Comparison of ENCODE assay signal across 9 cellular contexts in genomic region chr1:149844650-149845255, GRCh38. TPM values are rescaled to one million over a fixed set of nuclear protein-coding genes. Genes with fewer than 3 reads are reported as not detected.
A peak's percentile ranks its signal among the peaks of the same experiment; 100 is the strongest.
DNase-seq lines count a peak whose midpoint lies in the region; ATAC-seq, FAIRE-seq and TF ChIP-seq lines count a peak whose summit lies in the region.
"Had no signal": no experiment of that assay in that cellular context is flagged by ENCODE, and none has a peak within 500 bp of the region (broad histone marks: within the 10 kb centered on the region; RNA-seq: fewer than 3 reads in every experiment).

No MANE protein-coding gene starts in this region.

- POLR2A ChIA-PET in HepG2 (lab: Yijun Ruan, JAX): interaction anchor here (3.3 kb wide), 1 partner anchor 42 kb away, joined by 47 read pairs; a partner anchor contains a TSS

- DNase-seq in HepG2 (ENCODE audit: low spot score): no peak
- no peak for DNase-seq in right lobe of liver
- no peak for DNase-seq in activated T-helper 2 cell treated with anti-CD3 and anti-CD28 coated beads, Interferon-gamma antibody, Interleukin-2, Interleukin-4, amounts not matched to agents 10 μg/mL and 5 μg/mL and 100 μg/mL, durations not matched to agents 14 hours and 24 hours and 36 hours (ENCODE audit: low spot score)
- peak; percentile 15 for DNase-seq in left kidney (ENCODE audit: low read depth, low spot score)
- DNase-seq in uterus: no peak
- DNase-seq in foreskin melanocyte: no peak
- DNase-seq in heart right ventricle: no peak
- no peak for DNase-seq in stimulated activated CD8-positive, alpha-beta memory T cell treated with anti-CD3 and anti-CD28 coated beads, Interleukin-4, amount 100 ng/mL, for 48 hours
- DNase-seq: NCI-H345 had no signal

- ATAC-seq in HepG2 (no peak), right lobe of liver (no peak), heart right ventricle (no peak)

- peak overlapping the region; percentile 85 for H3K27ac ChIP-seq in HepG2 (ENCODE audit: extremely low read length, insufficient read depth, low read length)
- no peak overlapping the region for H3K27ac ChIP-seq in right lobe of liver
- H3K27ac ChIP-seq in uterus: peak overlapping the region; percentile 78 to 84
- peak overlapping the region in 1 of 10 donors; percentile 89 for H3K27ac ChIP-seq in heart right ventricle

- H3K27me3 ChIP-seq in HepG2 (ENCODE audit: control insufficient read depth in 1 of 2, insufficient read depth in 2 of 2, low read length in 2 of 2) (no peaks in the 10 kb centered on the region; a peak in 1 of 5 replicates), right lobe of liver (no peaks in the 10 kb centered on the region), uterus (no peaks in the 10 kb centered on the region), heart right ventricle (no peaks in the 10 kb centered on the region)

- H3K4me3 ChIP-seq in HepG2 (replicated peaks in 1 of 3; ENCODE audit: insufficient read depth in 1 of 3, low read depth in 2 of 3, low read length in 3 of 3) (peak overlapping the region; percentile 79 to 99 (median 86); a peak in 5 of 6 replicates), right lobe of liver (no peak overlapping the region), uterus (no peak overlapping the region), heart right ventricle (peak overlapping the region in 2 of 10 donors; percentile 11 to 67)

- no peaks in the 10 kb centered on the region for H3K9me3 ChIP-seq in HepG2 (ENCODE audit: low read length)
- H3K9me3 ChIP-seq in right lobe of liver: no peaks in the 10 kb centered on the region
- no peaks in the 10 kb centered on the region for H3K9me3 ChIP-seq in uterus
- H3K9me3 ChIP-seq in heart right ventricle: no peaks in the 10 kb centered on the region

- H4K20me1 ChIP-seq in HepG2 (ENCODE audit: insufficient read depth, low read length): peaks cover 20% of the 10 kb centered on the region

- H3K27ac Mint-ChIP-seq in activated T-helper 2 cell treated with anti-CD3 and anti-CD28 coated beads, Interferon-gamma antibody, Interleukin-2, Interleukin-4, amounts not matched to agents 10 μg/mL and 5 μg/mL and 100 μg/mL, durations not matched to agents 14 hours and 24 hours and 36 hours: peak overlapping the region; percentile 78

- no peak for TF ChIP-seq POLR2A in HepG2 (IDR thresholded peaks at IDR 0.05; ENCODE audit: insufficient read depth in 1 of 2, low read depth in 2 of 2, low read length in 2 of 2)
- TF ChIP-seq POLR2A in right lobe of liver (IDR thresholded peaks at IDR 0.05): no peak
- no peak for TF ChIP-seq POLR2A in uterus (IDR thresholded peaks at IDR 0.05)

- no peaks in the 10 kb centered on the region for H3K9me3 Mint-ChIP-seq in activated T-helper 2 cell treated with anti-CD3 and anti-CD28 coated beads, Interferon-gamma antibody, Interleukin-2, Interleukin-4, amounts not matched to agents 10 μg/mL and 5 μg/mL and 100 μg/mL, durations not matched to agents 14 hours and 24 hours and 36 hours

- H2AFZ ChIP-seq in HepG2 (ENCODE audit: low read length): no peak overlapping the region

- no TSS peak for BruUV-seq in HepG2 (replicated peaks; lab: Mats Ljungman, UMichigan)

- peaks cover 53% of the 10 kb centered on the region for H3K4me1 ChIP-seq in HepG2 (ENCODE audit: insufficient read depth, low read length)
- peaks cover 0 to 53% (median 10%) of the 10 kb centered on the region in 4 donors for H3K4me1 ChIP-seq in right lobe of liver
- peaks cover 0 to 18% of the 10 kb centered on the region in 2 donors for H3K4me1 ChIP-seq in uterus
- peaks cover 0 to 59% (median 43%) of the 10 kb centered on the region in 9 donors for H3K4me1 ChIP-seq in heart right ventricle

- CTCF ChIA-PET in HepG2 (lab: Yijun Ruan, JAX; ENCODE audit: low intra/inter-chr PET ratio, low total read pairs): no interaction called here

- TF ChIP-seq CTCF in HepG2 (CRISPR knock-in tag; IDR thresholded peaks at IDR 0.05) (no peak), right lobe of liver (IDR thresholded peaks at IDR 0.05) (no peak), uterus (IDR thresholded peaks at IDR 0.05) (no peak), heart right ventricle (IDR thresholded peaks at IDR 0.05) (no peak)

- TF ChIP-seq EP300 in HepG2 (IDR thresholded peaks at IDR 0.05; ENCODE audit: low read depth in 2 of 2, low read length in 2 of 2) (no peak), HepG2 (CRISPR knock-in tag; IDR thresholded peaks at IDR 0.05; ENCODE audit: borderline replicate concordance) (no peak)

- peak overlapping the region; percentile 51 for H3K4me3 Mint-ChIP-seq in activated T-helper 2 cell treated with anti-CD3 and anti-CD28 coated beads, Interferon-gamma antibody, Interleukin-2, Interleukin-4, amounts not matched to agents 10 μg/mL and 5 μg/mL and 100 μg/mL, durations not matched to agents 14 hours and 24 hours and 36 hours (ENCODE audit: low read depth)

- in situ Hi-C loops in HepG2 (cut with HindIII; ENCODE audit: extremely low pct_ligation_motif_present, low pct_unique_long_range_greater_than_20kb): no loop called here

- WGBS in HepG2 (ENCODE audit: low lambda C conversion rate): 95% methylated on average over 4 of the region's 4 CpGs
- 54% methylated on average over 4 of the region's 4 CpGs for WGBS in right lobe of liver (ENCODE audit: insufficient coverage, low coverage, low lambda C conversion rate, missing lambda C conversion rate)
- 76% methylated on average over 4 of the region's 4 CpGs for WGBS in heart right ventricle, 2 donors

- peak overlapping the region; percentile 88 for H3K9ac ChIP-seq in HepG2 (ENCODE audit: insufficient read depth, low read depth, low read length)

- no peak for TF ChIP-seq RAD21 in HepG2 (CRISPR knock-in tag; IDR thresholded peaks at IDR 0.05)

- no peaks in the 10 kb centered on the region for H3K27me3 Mint-ChIP-seq in activated T-helper 2 cell treated with anti-CD3 and anti-CD28 coated beads, Interferon-gamma antibody, Interleukin-2, Interleukin-4, amounts not matched to agents 10 μg/mL and 5 μg/mL and 100 μg/mL, durations not matched to agents 14 hours and 24 hours and 36 hours (ENCODE audit: low read depth)

- no peak for FAIRE-seq in HepG2 (lab: Jason Lieb, UNC)

- peaks cover 0 to 1% of the 10 kb centered on the region in 2 experiments; a peak in 1 of 5 replicates for H3K36me3 ChIP-seq in HepG2 (replicated peaks in 1 of 2; ENCODE audit: control insufficient read depth in 1 of 2, insufficient read depth in 2 of 2, low read length in 2 of 2)
- H3K36me3 ChIP-seq in right lobe of liver: no peaks in the 10 kb centered on the region
- H3K36me3 ChIP-seq in uterus: no peaks in the 10 kb centered on the region
- peaks cover 0 to 26% (median 0%) of the 10 kb centered on the region in 9 donors for H3K36me3 ChIP-seq in heart right ventricle

- peak overlapping the region; percentile 86 for H3K4me2 ChIP-seq in HepG2 (ENCODE audit: low read depth, low read length)

- peaks cover 61% of the 10 kb centered on the region for H3K79me2 ChIP-seq in HepG2 (ENCODE audit: insufficient read depth, low read length)

- intact Hi-C loops in HepG2 (cut with micrococcal nuclease; ENCODE audit: unreplicated experiment) (no loop called here), right lobe of liver (cut with DNase I) (no loop called here), uterus (cut with DNase I; ENCODE audit: low total_unique reads) (no loop called here), heart right ventricle (cut with DNase I) (no loop called here)
- intact Hi-C loops in activated T-helper 2 cell treated with anti-CD3 and anti-CD28 coated beads, Interferon-gamma antibody, Interleukin-2, Interleukin-4, amounts not matched to agents 10 μg/mL and 5 μg/mL and 100 μg/mL, durations not matched to agents 14 hours and 24 hours and 36 hours (cut with micrococcal nuclease): no loop called here

- H3K4me1 Mint-ChIP-seq in activated T-helper 2 cell treated with anti-CD3 and anti-CD28 coated beads, Interferon-gamma antibody, Interleukin-2, Interleukin-4, amounts not matched to agents 10 μg/mL and 5 μg/mL and 100 μg/mL, durations not matched to agents 14 hours and 24 hours and 36 hours (ENCODE audit: low read depth): peaks cover 51% of the 10 kb centered on the region

- peaks cover 37% of the 10 kb centered on the region for H3K36me3 Mint-ChIP-seq in activated T-helper 2 cell treated with anti-CD3 and anti-CD28 coated beads, Interferon-gamma antibody, Interleukin-2, Interleukin-4, amounts not matched to agents 10 μg/mL and 5 μg/mL and 100 μg/mL, durations not matched to agents 14 hours and 24 hours and 36 hours (ENCODE audit: low read depth)

TF ChIP-seq in HepG2, 621 proteins besides CTCF, POLR2A, EP300 and RAD21 (continues in another document):
- TF ChIP-seq SRF (IDR thresholded peaks at IDR 0.05; ENCODE audit: low read depth, low read length) (peak; percentile 69), ZBTB21 (CRISPR knock-in tag; IDR thresholded peaks at IDR 0.05) (no peak)

RNA-seq across cellular contexts. Expression of gene BOLA1, which starts 54.6 kb away (rescaled TPM):
- total RNA-seq in HepG2 (2016; rRNA removed; fragmentation: Illumina TruSeq; extraction: Trizol) (3.1 and 4.2 TPM in 2 replicates), right lobe of liver (10 to 100 TPM in 3 of 6 experiments, 1 to 10 TPM in 3; 8.4 to 23.7 (median 9.5) TPM), uterus (10 to 100 TPM in 3 of 4 donors, 1 to 10 TPM in 1; 2.1 to 51.2 (median 15.3) TPM), heart right ventricle (10 to 100 TPM; 12.9 to 20.0 (median 15.8) TPM)
- 2.1 and 2.4 TPM in 2 replicates for total RNA-seq in HepG2 (2016; cell fraction: cytosol; rRNA removed; fragmentation: Illumina TruSeq; extraction: Trizol; ENCODE audit: low read depth)
- 3.6 and 3.9 TPM in 2 replicates for total RNA-seq in HepG2 (2016; cell fraction: insoluble cytoplasmic fraction; rRNA removed; fragmentation: Illumina TruSeq; extraction: Trizol)
- 2.0 and 2.7 TPM in 2 replicates for total RNA-seq in HepG2 (2016; cell fraction: membrane; rRNA removed; fragmentation: Illumina TruSeq; extraction: Trizol)
- total RNA-seq in HepG2 (2016; cell fraction: nucleus; rRNA removed; fragmentation: Illumina TruSeq; extraction: Trizol): 3.2 and 3.5 TPM in 2 replicates
- polyA plus RNA-seq in HepG2 (2011; rRNA removed) (2.9 and 3.2 TPM in 2 replicates), heart right ventricle (10 to 100 TPM; 22.7 to 33.6 TPM)
- polyA plus RNA-seq in HepG2 (2011; cell fraction: cytosol; rRNA removed): 2.9 and 4.8 TPM in 2 replicates
- polyA plus RNA-seq in HepG2 (2011; cell fraction: nucleus; rRNA removed): 8.1 and 8.9 TPM in 2 replicates
- polyA plus RNA-seq in HepG2 (2012): 2.5 and 2.8 TPM in 2 replicates
- polyA plus RNA-seq in HepG2 (2016; cell fraction: cytosol; fragmentation: Illumina TruSeq; extraction: Trizol; ENCODE audit: low read depth): 2.0 and 2.6 TPM in 2 replicates
- polyA plus RNA-seq in HepG2 (2016; cell fraction: insoluble cytoplasmic fraction; fragmentation: Illumina TruSeq; extraction: Trizol; ENCODE audit: low read depth): 3.3 and 5.4 TPM in 2 replicates
- 2.5 and 2.8 TPM in 2 replicates for polyA plus RNA-seq in HepG2 (2016; cell fraction: membrane; fragmentation: Illumina TruSeq; extraction: Trizol; ENCODE audit: low read depth)
- polyA plus RNA-seq in HepG2 (2016; cell fraction: nucleus; fragmentation: Illumina TruSeq; extraction: Trizol; ENCODE audit: insufficient read depth, low read depth): 4.8 TPM in 2 replicates
- 1.4 and 3.8 TPM in 2 replicates for polyA minus RNA-seq in HepG2 (2011; rRNA and poly(A)+ RNA removed; ENCODE audit: low replicate concordance)
- 0.79 TPM in 1 of 2 replicates, not detected in the other for polyA minus RNA-seq in HepG2 (2011; cell fraction: cytosol; rRNA and poly(A)+ RNA removed)
- polyA minus RNA-seq in HepG2 (2011; cell fraction: nucleus; rRNA and poly(A)+ RNA removed): 1.4 and 1.9 TPM in 2 replicates
- total RNA-seq in activated T-helper 2 cell treated with anti-CD3 and anti-CD28 coated beads, Interferon-gamma antibody, Interleukin-2, Interleukin-4, amounts not matched to agents 10 μg/mL and 5 μg/mL and 100 μg/mL, durations not matched to agents 14 hours and 24 hours and 36 hours: 23.6 and 26.6 TPM in 2 replicates

Comparison
In these comparisons a context has a peak if more than half of its experiments do, and no peak if none do; other contexts are left out.
1. H3K27ac ChIP-seq: peak in HepG2 (single experiment) and uterus (2 of 2); none in right lobe of liver (0 of 3).
2. H3K4me3 ChIP-seq: peak in HepG2 (3 of 3); none in right lobe of liver (0 of 3) and uterus (0 of 2).